ENCODE assay signal across 26 cellular contexts in genomic region chr1:22365331-22366295, GRCh38.
DNase-seq lines count a peak whose midpoint lies in the region; ATAC-seq lines count a peak whose summit lies in the region.
"Had no signal": no experiment of that assay in that cellular context is flagged by ENCODE, and none has a peak within 500 bp of the region (broad histone marks: within the 10 kb centered on the region; RNA-seq: fewer than 3 reads in every experiment).

No MANE protein-coding gene starts in this region.

- no peaks in the 10 kb centered on the region for H3K4me1 Mint-ChIP-seq in immature natural killer cell
- no peaks in the 10 kb centered on the region for H3K4me1 Mint-ChIP-seq in activated CD8-positive, alpha-beta memory T cell treated with anti-CD3 and anti-CD28 coated beads, Interleukin-2, amount 10 ng/mL, durations not matched to agents 7 days and 5 days
- H3K4me1 Mint-ChIP-seq: stimulated activated naive CD8-positive, alpha-beta T cell treated with anti-CD3 and anti-CD28 coated beads, Interleukin-15, amount 100 ng/mL, for 72 hours had no signal

- no peak for ATAC-seq in activated CD8-positive, alpha-beta memory T cell treated with anti-CD3 and anti-CD28 coated beads, Interleukin-2, amount 10 ng/mL, durations not matched to agents 7 days and 5 days
- ATAC-seq: stimulated activated naive CD8-positive, alpha-beta T cell treated with anti-CD3 and anti-CD28 coated beads, Interleukin-15, amount 100 ng/mL, for 72 hours had no signal

- H3K27ac Mint-ChIP-seq in immature natural killer cell, result no peak overlapping the region
- H3K27ac Mint-ChIP-seq in activated CD8-positive, alpha-beta memory T cell treated with anti-CD3 and anti-CD28 coated beads, Interleukin-2, amount 10 ng/mL, durations not matched to agents 7 days and 5 days, result no peak overlapping the region
- H3K27ac Mint-ChIP-seq: activated naive CD8-positive, alpha-beta T cell; HFFc6; neural progenitor cell; stimulated activated naive CD8-positive, alpha-beta T cell treated with anti-CD3 and anti-CD28 coated beads, Interleukin-15, amount 100 ng/mL, for 72 hours had no signal

- H3K4me3 Mint-ChIP-seq in immature natural killer cell, result no peak overlapping the region
- H3K4me3 Mint-ChIP-seq in activated CD8-positive, alpha-beta memory T cell treated with anti-CD3 and anti-CD28 coated beads, Interleukin-2, amount 10 ng/mL, durations not matched to agents 7 days and 5 days, result no peak overlapping the region
- H3K4me3 Mint-ChIP-seq: activated naive CD8-positive, alpha-beta T cell; HFFc6; neural progenitor cell; stimulated activated naive CD8-positive, alpha-beta T cell treated with anti-CD3 and anti-CD28 coated beads, Interleukin-15, amount 100 ng/mL, for 72 hours had no signal

- H3K9me3 Mint-ChIP-seq in immature natural killer cell, result no peaks in the 10 kb centered on the region
- no peaks in the 10 kb centered on the region for H3K9me3 Mint-ChIP-seq in activated CD8-positive, alpha-beta memory T cell treated with anti-CD3 and anti-CD28 coated beads, Interleukin-2, amount 10 ng/mL, durations not matched to agents 7 days and 5 days (ENCODE audit: low read depth)
- H3K9me3 Mint-ChIP-seq: HFFc6; neural progenitor cell; stimulated activated naive CD8-positive, alpha-beta T cell treated with anti-CD3 and anti-CD28 coated beads, Interleukin-15, amount 100 ng/mL, for 72 hours had no signal

- H3K36me3 Mint-ChIP-seq in immature natural killer cell, result no peaks in the 10 kb centered on the region
- H3K36me3 Mint-ChIP-seq in activated CD8-positive, alpha-beta memory T cell treated with anti-CD3 and anti-CD28 coated beads, Interleukin-2, amount 10 ng/mL, durations not matched to agents 7 days and 5 days, result no peaks in the 10 kb centered on the region
- H3K36me3 Mint-ChIP-seq: activated naive CD8-positive, alpha-beta T cell; neural progenitor cell had no signal

- CTCF ChIA-PET in activated CD8-positive, alpha-beta memory T cell treated with anti-CD3 and anti-CD28 coated beads, Interleukin-2, amount 10 ng/mL, durations not matched to agents 7 days and 5 days (lab: Charles Lee), result no interaction called here

- DNase-seq in A172 (ENCODE audit: low spot score) (peak; percentile 1), Daoy (ENCODE audit: low read depth) (peak; percentile 73), SK-N-DZ (ENCODE audit: low spot score) (peak; percentile 45), glomerular visceral epithelial cell (ENCODE audit: extremely low spot score) (peak; percentile 30), activated gamma-delta T cell treated with Interleukin-2 at 50 U/mL for 16 hours (no peak), immature natural killer cell (no peak), COLO668 (lab: John Stamatoyannopoulos, UW; ENCODE audit: unreplicated experiment) (no peak)
- DNase-seq in activated CD8-positive, alpha-beta memory T cell treated with anti-CD3 and anti-CD28 coated beads, Interleukin-2, amount 10 ng/mL, durations not matched to agents 7 days and 5 days, result no peak
- DNase-seq: activated CD4-positive, alpha-beta T cell treated with anti-CD3 and anti-CD28 coated beads for 48 hours; activated CD8-positive, alpha-beta memory T cell treated with anti-CD3 and anti-CD28 coated beads for 24 hours; activated effector memory CD4-positive, alpha-beta T cell treated with Interleukin-2 at 50 U/mL for 16 hours; activated T-cell treated with anti-CD3 and anti-CD28 coated beads, Interleukin-2, amount 50 U/mL, for 1 hour; DND-41; effector memory CD4-positive, alpha-beta T cell; GM23248; HFFc6; left lung; NCI-H1048; NCI-H1694; NCI-H524 treated with DMSO at 0.1 percent for 48 hours; Peyer's patch; SHP77 treated with DMSO at 0.1 percent for 48 hours; stimulated activated naive CD8-positive, alpha-beta T cell treated with anti-CD3 and anti-CD28 coated beads, Interleukin-15, amount 100 ng/mL, for 72 hours; T-helper 9 cell had no signal

- H3K27me3 Mint-ChIP-seq in immature natural killer cell (ENCODE audit: low read depth in 3 of 3), result peaks cover 0 to 14% (median 2%) of the 10 kb centered on the region in 3 donors
- peaks cover 31% of the 10 kb centered on the region for H3K27me3 Mint-ChIP-seq in activated CD8-positive, alpha-beta memory T cell treated with anti-CD3 and anti-CD28 coated beads, Interleukin-2, amount 10 ng/mL, durations not matched to agents 7 days and 5 days

Comparison
In these comparisons a context has a peak if more than half of its experiments do, and no peak if none do; other contexts are left out.
1. DNase-seq: peak in A172 (single experiment), Daoy (single experiment), SK-N-DZ (single experiment) and glomerular visceral epithelial cell (single experiment); none in activated gamma-delta T cell treated with Interleukin-2 at 50 U/mL for 16 hours (single experiment), immature natural killer cell (0 of 3), COLO668 (single experiment) and activated CD8-positive, alpha-beta memory T cell treated with anti-CD3 and anti-CD28 coated beads, Interleukin-2, amount 10 ng/mL, durations not matched to agents 7 days and 5 days (single experiment).